15 cellular contexts compared by ENCODE assay signal in genomic region chr6:118902731-118903130, GRCh38. TPM values are rescaled to one million over a fixed set of nuclear protein-coding genes. Genes with fewer than 3 reads are reported as not detected.
A peak's percentile ranks its signal among the peaks of the same experiment; 100 is the strongest.
DNase-seq lines count a peak whose midpoint lies in the region; ATAC-seq, FAIRE-seq and TF ChIP-seq lines count a peak whose summit lies in the region.
"Had no signal": no experiment of that assay in that cellular context is flagged by ENCODE, and none has a peak within 500 bp of the region (broad histone marks: within the 10 kb centered on the region; RNA-seq: fewer than 3 reads in every experiment).

No MANE protein-coding gene starts in this region.

- peak overlapping the region; percentile 81 for H3K4me2 ChIP-seq in Loucy (ENCODE audit: low read depth, low read length, poor library complexity, severe bottlenecking)
- peak overlapping the region; percentile 1 for H3K4me2 ChIP-seq in keratinocyte (ENCODE audit: control insufficient read depth, extremely low read depth, insufficient read depth, low read depth, low read length)

- no peak for ATAC-seq in CD8-positive, alpha-beta T cell
- ATAC-seq in HG03095 (IDR thresholded peaks at IDR 0.05; ENCODE audit: unreplicated experiment) (no peak), HG02981 (IDR thresholded peaks at IDR 0.05; ENCODE audit: unreplicated experiment) (no peak)
- ATAC-seq: Panc1 had no signal

- intact Hi-C loops in CD8-positive, alpha-beta T cell (cut with DNase I, micrococcal nuclease), result no loop called here

- H3K4me3 ChIP-seq in CD8-positive, alpha-beta T cell (ENCODE audit: low read depth, low read length), result no peak overlapping the region
- H3K4me3 ChIP-seq in Loucy (ENCODE audit: low read length, poor library complexity, severe bottlenecking) (peak overlapping the region; percentile 62), bronchial epithelial cell (ENCODE audit: low read depth, low read length) (no peak overlapping the region), keratinocyte (ENCODE audit: control insufficient read depth in 2 of 3, extremely low read depth in 1 of 3, insufficient read depth in 2 of 3, low read depth in 1 of 3, low read length in 3 of 3) (no peak overlapping the region)
- H3K4me3 ChIP-seq: thyroid gland had no signal

- no peaks in the 10 kb centered on the region for H3K9me3 ChIP-seq in CD8-positive, alpha-beta T cell (ENCODE audit: low read length)
- H3K9me3 ChIP-seq in Loucy (ENCODE audit: insufficient read depth, low read depth, low read length) (no peaks in the 10 kb centered on the region), keratinocyte (ENCODE audit: control insufficient read depth, low read depth, low read length) (no peaks in the 10 kb centered on the region)
- H3K9me3 ChIP-seq: thyroid gland had no signal

- H3K9me3 Mint-ChIP-seq in CD8-positive, alpha-beta T cell, result no peaks in the 10 kb centered on the region

- H3F3A ChIP-seq in Loucy (ENCODE audit: low read depth), result peaks cover 3% of the 10 kb centered on the region; the same call in 1 of the 2 replicates

- CTCF ChIA-PET in CD8-positive, alpha-beta T cell (lab: Charles Lee), result no interaction called here

- peaks cover 40% of the 10 kb centered on the region for H3K4me1 ChIP-seq in CD8-positive, alpha-beta T cell (ENCODE audit: insufficient read depth, low read length)
- peaks cover 54% of the 10 kb centered on the region for H3K4me1 ChIP-seq in Loucy (ENCODE audit: insufficient read depth, low read length, poor library complexity, severe bottlenecking)
- H3K4me1 ChIP-seq in keratinocyte (ENCODE audit: control insufficient read depth, extremely low read depth, insufficient read depth, low read length), result peaks cover 16% of the 10 kb centered on the region

- H3K9me2 ChIP-seq in Loucy (replicated peaks; ENCODE audit: low read depth, low read length), result no peaks in the 10 kb centered on the region

- peak overlapping the region; percentile 75 for H3K27ac Mint-ChIP-seq in CD8-positive, alpha-beta T cell

- H3K9me1 ChIP-seq in keratinocyte (ENCODE audit: control insufficient read depth, extremely low read depth, insufficient read depth, low read length), result no peaks in the 10 kb centered on the region

- H3K27ac ChIP-seq in CD8-positive, alpha-beta T cell (ENCODE audit: low read depth, low read length), result no peak overlapping the region
- peak overlapping the region; percentile 48 for H3K27ac ChIP-seq in keratinocyte (ENCODE audit: control insufficient read depth, insufficient read depth, low read length)
- H3K27ac ChIP-seq: thyroid gland had no signal

- no peaks in the 10 kb centered on the region for H3K27me3 Mint-ChIP-seq in CD8-positive, alpha-beta T cell (ENCODE audit: low read depth)

- H3K36me3 ChIP-seq in CD8-positive, alpha-beta T cell (ENCODE audit: insufficient read depth, low read length), result peaks cover 32% of the 10 kb centered on the region
- H3K36me3 ChIP-seq in Loucy (ENCODE audit: insufficient read depth, low read length), result peaks cover 66% of the 10 kb centered on the region
- H3K36me3 ChIP-seq in bronchial epithelial cell (ENCODE audit: control insufficient read depth, insufficient read depth, low read length), result peaks cover 1% of the 10 kb centered on the region
- H3K36me3 ChIP-seq in keratinocyte (ENCODE audit: control insufficient read depth in 2 of 2, extremely low read depth in 1 of 2, insufficient read depth in 2 of 2, low read length in 2 of 2), result peaks cover 5 to 12% of the 10 kb centered on the region in 2 experiments

- POLR2A ChIA-PET in CD8-positive, alpha-beta T cell (lab: Charles Lee), result no interaction called here

- H2AFZ ChIP-seq in Loucy (ENCODE audit: low read length) (no peak overlapping the region), keratinocyte (ENCODE audit: control insufficient read depth, low read length) (peak overlapping the region; percentile 1)

- H3K79me2 ChIP-seq in Loucy (ENCODE audit: insufficient read depth, low read length), result peaks cover 82% of the 10 kb centered on the region
- peaks cover 32% of the 10 kb centered on the region for H3K79me2 ChIP-seq in keratinocyte (ENCODE audit: control insufficient read depth, insufficient read depth, low read length)

- no peak for DNase-seq in CD8-positive, alpha-beta T cell
- DNase-seq in bronchial epithelial cell (ENCODE audit: low read depth) (peak; percentile 42), keratinocyte (ENCODE audit: low read depth, low spot score) (no peak), 8988T (no peak)
- no peak for DNase-seq in stimulated activated CD4-positive, alpha-beta T cell treated with anti-CD3 and anti-CD28 coated beads, Interleukin-4, amount 100 ng/mL, for 4 hours
- DNase-seq: amygdala; hippocampal formation; NCI-H345; occipital lobe; stimulated activated CD4-positive, alpha-beta T cell treated with anti-CD3 and anti-CD28 coated beads, Interleukin-12 subunit alpha, Interleukin-12 subunit beta, amount 100 ng/mL, for 4 hours; thyroid gland had no signal

- H3K27me3 ChIP-seq in CD8-positive, alpha-beta T cell (ENCODE audit: insufficient read depth, low read length), result no peaks in the 10 kb centered on the region
- no peaks in the 10 kb centered on the region for H3K27me3 ChIP-seq in Loucy (ENCODE audit: insufficient read depth, low read length, poor library complexity, severe bottlenecking)
- H3K27me3 ChIP-seq in bronchial epithelial cell (ENCODE audit: control insufficient read depth, insufficient read depth, low read length), result no peaks in the 10 kb centered on the region
- H3K27me3 ChIP-seq in keratinocyte (ENCODE audit: control insufficient read depth, extremely low read depth, insufficient read depth, low read length), result no peaks in the 10 kb centered on the region
- H3K27me3 ChIP-seq: thyroid gland had no signal

- H4K20me1 ChIP-seq in Loucy (ENCODE audit: insufficient read depth, low read length, poor library complexity, severe bottlenecking) (peaks cover 78% of the 10 kb centered on the region), keratinocyte (ENCODE audit: control insufficient read depth, extremely low read depth, insufficient read depth, low read length) (no peaks in the 10 kb centered on the region)

- peaks cover 86% of the 10 kb centered on the region for H3K4me1 Mint-ChIP-seq in CD8-positive, alpha-beta T cell (ENCODE audit: low read depth)

- FAIRE-seq in bronchial epithelial cell (lab: Jason Lieb, UNC) (no peak), keratinocyte (lab: Jason Lieb, UNC) (peak; percentile 68)

- no peak overlapping the region for H3K4me3 Mint-ChIP-seq in CD8-positive, alpha-beta T cell

- peaks cover 80% of the 10 kb centered on the region for H3K36me3 Mint-ChIP-seq in CD8-positive, alpha-beta T cell

- no peak for TF ChIP-seq CTCF in CD8-positive, alpha-beta T cell (IDR thresholded peaks at IDR 0.05)
- TF ChIP-seq CTCF in Loucy (conservative IDR thresholded peaks at IDR 0.05; ENCODE audit: low read length) (no peak), bronchial epithelial cell (IDR thresholded peaks at IDR 0.05; ENCODE audit: insufficient read depth, low read length, severe bottlenecking) (no peak), keratinocyte (optimal IDR thresholded peaks at IDR 0.05 in 1 of 3, IDR thresholded peaks at IDR 0.05 in 1 of 3, conservative IDR thresholded peaks at IDR 0.05 in 1 of 3; ENCODE audit: extremely low read depth in 1 of 3, insufficient read depth in 2 of 3, low read length in 3 of 3) (no peak)

- dilution Hi-C loops in keratinocyte (cut with MboI; ENCODE audit: extremely low pct_ligation_motif_present, low sequenced_read_pairs), result no loop called here

- H3K9ac ChIP-seq in Loucy (ENCODE audit: low read depth, low read length, poor library complexity, severe bottlenecking) (peak overlapping the region; percentile 5), keratinocyte (ENCODE audit: control insufficient read depth, extremely low read depth, insufficient read depth, low read length) (no peak overlapping the region)

RNA-seq across cellular contexts. Expression of gene ASF1A, which starts 8.8 kb away (rescaled TPM):
- 10 to 100 TPM; 15.6 to 17.1 TPM for total RNA-seq in CD8-positive, alpha-beta T cell
- total RNA-seq in bronchial epithelial cell, result 13.4 and 17.9 TPM in 2 replicates
- 9.6 to 19.9 TPM (median 10.1 TPM) in 3 replicates for polyA plus RNA-seq in keratinocyte
- polyA plus RNA-seq in keratinocyte (2011; ENCODE audit: low read depth), result 35.8 TPM
- polyA plus RNA-seq in keratinocyte (2011; cell fraction: cytosol; rRNA removed), result 8.1 and 16.9 TPM in 2 replicates
- polyA plus RNA-seq in keratinocyte (2011; cell fraction: nucleus; rRNA removed), result 8.2 and 9.6 TPM in 2 replicates
- 11.2 and 13.0 TPM in 2 replicates for polyA plus RNA-seq in keratinocyte (2012; ENCODE audit: low replicate concordance)
- polyA minus RNA-seq in keratinocyte, result 0.20 to 8.2 TPM (median 4.1 TPM) in 3 replicates
- polyA minus RNA-seq in keratinocyte (2011; cell fraction: cytosol; rRNA and poly(A)+ RNA removed), result 8.8 TPM
- polyA minus RNA-seq in keratinocyte (2011; cell fraction: nucleus; rRNA and poly(A)+ RNA removed), result 3.6 and 4.9 TPM in 2 replicates

RNA-seq across cellular contexts. Expression of gene MCM9, which starts 32.2 kb away (rescaled TPM):
- 10 to 100 TPM; 32.9 to 34.1 TPM for total RNA-seq in CD8-positive, alpha-beta T cell
- 9.7 and 12.8 TPM in 2 replicates for total RNA-seq in bronchial epithelial cell
- 1.2 to 3.1 TPM (median 2.3 TPM) in 3 replicates for polyA plus RNA-seq in keratinocyte
- 3.0 TPM for polyA plus RNA-seq in keratinocyte (2011; ENCODE audit: low read depth)
- polyA plus RNA-seq in keratinocyte (2011; cell fraction: cytosol; rRNA removed), result 1.2 and 1.3 TPM in 2 replicates
- 4.6 and 7.5 TPM in 2 replicates for polyA plus RNA-seq in keratinocyte (2011; cell fraction: nucleus; rRNA removed)
- 4.6 and 5.8 TPM in 2 replicates for polyA plus RNA-seq in keratinocyte (2012; ENCODE audit: low replicate concordance)
- polyA minus RNA-seq in keratinocyte, result 2.3 to 9.1 TPM (median 4.3 TPM) in 3 replicates
- 1.7 TPM for polyA minus RNA-seq in keratinocyte (2011; cell fraction: cytosol; rRNA and poly(A)+ RNA removed)
- polyA minus RNA-seq in keratinocyte (2011; cell fraction: nucleus; rRNA and poly(A)+ RNA removed), result 8.4 and 17.1 TPM in 2 replicates
